ENCODE assay signal across 16 cellular contexts in the genomic region with DNA sequence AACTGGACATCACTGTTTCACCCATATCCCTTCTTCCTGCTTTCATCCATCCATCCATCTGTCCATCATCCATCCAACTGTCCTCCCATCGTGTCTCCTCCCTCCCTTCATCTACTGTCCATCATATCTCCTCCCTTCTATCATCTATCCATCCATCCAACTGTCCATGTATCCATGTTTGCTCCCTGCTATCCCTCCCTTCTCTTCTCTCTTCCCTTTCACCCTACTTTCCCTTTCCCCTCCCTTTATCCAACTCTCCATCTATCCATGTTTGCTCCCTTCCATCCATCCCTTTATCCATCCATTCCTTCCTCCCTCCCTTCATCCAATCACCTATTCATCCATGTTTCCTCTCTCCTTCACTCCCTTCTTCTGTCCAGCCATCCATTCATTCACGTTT.
DNase-seq lines count a peak whose midpoint lies in the region; ATAC-seq and TF ChIP-seq lines count a peak whose summit lies in the region.
"Had no signal": no experiment of that assay in that cellular context is flagged by ENCODE, and none has a peak within 500 bp of the region (broad histone marks: within the 10 kb centered on the region; RNA-seq: fewer than 3 reads in every experiment).

No MANE protein-coding gene starts in this region.

- H3K36me3 Mint-ChIP-seq in nephron progenitor cell (ENCODE audit: low read depth) (no peaks in the 10 kb centered on the region), type B pancreatic cell (no peaks in the 10 kb centered on the region)
- H3K36me3 Mint-ChIP-seq: CD8-positive, alpha-beta T cell had no signal

- TF ChIP-seq CTCF in HEK293 (tag by site-specific recombination; IDR thresholded peaks at IDR 0.05): no peak
- TF ChIP-seq CTCF in nephron progenitor cell (IDR thresholded peaks at IDR 0.05): no peak
- no peak for TF ChIP-seq CTCF in type B pancreatic cell (conservative IDR thresholded peaks at IDR 0.05)
- no peak for TF ChIP-seq CTCF in tibial artery (IDR thresholded peaks at IDR 0.05)

- DNase-seq in nephron progenitor cell (no peak), type B pancreatic cell (ENCODE audit: extremely low spot score, unreplicated experiment) (peak; percentile 2), tibial artery (no peak), Right ventricle myocardium superior (no peak), NCI-H1417 (lab: John Stamatoyannopoulos, UW) (no peak)
- DNase-seq: 8988T; ACHN; Caco-2; Calu3; CD4-positive, alpha-beta T cell; CD8-positive, alpha-beta T cell; DMS79 treated with DMSO at 0.1 percent for 48 hours; GF-D8 had no signal

- CTCF ChIA-PET in HEK293 (lab: Yijun Ruan, JAX): no interaction called here

- H3K9me3 Mint-ChIP-seq in nephron progenitor cell: peaks cover 27% of the 10 kb centered on the region
- no peaks in the 10 kb centered on the region for H3K9me3 Mint-ChIP-seq in type B pancreatic cell

- H3K4me3 ChIP-seq in HEK293 (ENCODE audit: low read depth, low read length) (no peak overlapping the region), tibial artery (no peak overlapping the region)
- H3K4me3 ChIP-seq: BLaER1 treated with 17β-estradiol and CSF1 and Interleukin-3, amounts not matched to agents 10 nM and 100 nM had no signal

- intact Hi-C loops in tibial artery (cut with DNase I; ENCODE audit: low total_unique reads) (no loop called here), Right ventricle myocardium superior (cut with DNase I) (no loop called here)

- H3K27ac ChIP-seq in HEK293 (ENCODE audit: extremely low read depth, low read depth, low read length) (no peak overlapping the region), tibial artery (no peak overlapping the region)
- H3K27ac ChIP-seq: BLaER1 treated with 17β-estradiol and CSF1 and Interleukin-3, amounts not matched to agents 10 nM and 100 nM; C4-2B had no signal

- peaks cover 2% of the 10 kb centered on the region; the same call in 1 of the 2 replicates for H3K4me1 ChIP-seq in HEK293 (ENCODE audit: control insufficient read depth, insufficient read depth, low read length)
- H3K4me1 ChIP-seq in tibial artery: no peaks in the 10 kb centered on the region
- H3K4me1 ChIP-seq: BLaER1 treated with 17β-estradiol and CSF1 and Interleukin-3, amounts not matched to agents 10 nM and 100 nM; Caco-2 had no signal

- H3K36me3 ChIP-seq in HEK293 (ENCODE audit: control insufficient read depth in 2 of 2, insufficient read depth in 1 of 2, low read length in 2 of 2): no peaks in the 10 kb centered on the region
- no peaks in the 10 kb centered on the region for H3K36me3 ChIP-seq in tibial artery
- H3K36me3 ChIP-seq: BLaER1 treated with 17β-estradiol and CSF1 and Interleukin-3, amounts not matched to agents 10 nM and 100 nM had no signal

- H3K4me3 Mint-ChIP-seq in nephron progenitor cell: no peak overlapping the region
- H3K4me3 Mint-ChIP-seq in type B pancreatic cell: no peak overlapping the region
- H3K4me3 Mint-ChIP-seq: CD4-positive, alpha-beta T cell; CD8-positive, alpha-beta T cell had no signal

- peak overlapping the region; percentile 2 for H3K27ac Mint-ChIP-seq in nephron progenitor cell
- H3K27ac Mint-ChIP-seq in type B pancreatic cell: no peak overlapping the region
- H3K27ac Mint-ChIP-seq: CD4-positive, alpha-beta T cell; CD8-positive, alpha-beta T cell had no signal

- H3K27me3 ChIP-seq in tibial artery: peaks cover 0 to 5% of the 10 kb centered on the region in 2 donors
- H3K27me3 ChIP-seq: BLaER1 treated with 17β-estradiol and CSF1 and Interleukin-3, amounts not matched to agents 10 nM and 100 nM had no signal

- H3K9me3 ChIP-seq in HEK293 (ENCODE audit: control insufficient read depth, insufficient read depth, low read depth, low read length) (no peaks in the 10 kb centered on the region), tibial artery (peaks cover 0 to 3% (median 0%) of the 10 kb centered on the region in 3 donors)

- H3K27me3 Mint-ChIP-seq in nephron progenitor cell (ENCODE audit: low read depth, poor library complexity) (peaks cover 22% of the 10 kb centered on the region), type B pancreatic cell (peaks cover 11% of the 10 kb centered on the region)
- H3K27me3 Mint-ChIP-seq: CD4-positive, alpha-beta T cell had no signal

- no peak for ATAC-seq in Right ventricle myocardium superior (ENCODE audit: poor library complexity)
- ATAC-seq: CD8-positive, alpha-beta T cell had no signal

- POLR2A ChIA-PET in HEK293 (lab: Yijun Ruan, JAX): no interaction called here

- H3K4me1 Mint-ChIP-seq in nephron progenitor cell: no peaks in the 10 kb centered on the region
- H3K4me1 Mint-ChIP-seq in type B pancreatic cell (ENCODE audit: unreplicated experiment): no peaks in the 10 kb centered on the region

TF ChIP-seq in HEK293, 187 proteins besides CTCF, POLR2A, EP300 and RAD21:
- TF ChIP-seq ZNF24 (tag by site-specific recombination; IDR thresholded peaks at IDR 0.05) (no peak), ZNF366 (tag by site-specific recombination; conservative IDR thresholded peaks at IDR 0.05) (peak; percentile 89), ZBTB17 (tag by site-specific recombination; IDR thresholded peaks at IDR 0.05) (peak; percentile 53; the same call in 1 of the 2 replicates), PRDM1 (tag by site-specific recombination; IDR thresholded peaks at IDR 0.05) (peak; percentile 83), ZNF776 (tag by site-specific recombination; IDR thresholded peaks at IDR 0.05; ENCODE audit: borderline replicate concordance) (0 out of 2 replicates have a peak, but pooled peaks have one; percentile 12), ZNF426 (tag by site-specific recombination; IDR thresholded peaks at IDR 0.05) (no peak)
